1 cellular context compared by ENCODE assay signal in the genomic region with DNA sequence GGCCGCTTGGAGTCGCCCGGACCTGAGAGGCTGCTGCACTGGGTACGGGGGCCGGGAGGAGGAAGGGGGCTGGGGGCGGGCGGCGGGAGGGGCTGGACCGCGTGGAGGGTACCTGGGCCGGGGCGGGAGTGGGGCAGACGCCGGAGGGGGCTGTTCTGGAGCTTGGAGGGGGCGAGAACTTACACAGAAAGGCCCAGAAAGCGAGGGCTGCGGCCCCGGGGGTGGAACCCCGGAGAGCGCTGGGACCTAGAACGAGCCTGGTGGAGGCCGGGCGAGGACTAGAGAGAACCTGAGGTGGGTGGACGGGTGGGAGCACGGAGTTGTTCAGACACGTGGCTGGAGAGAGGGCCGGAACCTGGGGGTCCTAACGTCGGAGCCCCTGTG.
TF ChIP-seq lines count a peak whose summit lies in the region.

No MANE protein-coding gene starts in this region.

TF ChIP-seq in H1, 55 proteins besides CTCF, POLR2A, EP300 and RAD21:
- no peak for TF ChIP-seq EZH2 (IDR thresholded peaks at IDR 0.05; ENCODE audit: low read depth, low read length, severe bottlenecking)
- TF ChIP-seq BRCA1 (IDR thresholded peaks at IDR 0.05; ENCODE audit: low read depth, low read length): no peak
- TF ChIP-seq, protein P1, sequence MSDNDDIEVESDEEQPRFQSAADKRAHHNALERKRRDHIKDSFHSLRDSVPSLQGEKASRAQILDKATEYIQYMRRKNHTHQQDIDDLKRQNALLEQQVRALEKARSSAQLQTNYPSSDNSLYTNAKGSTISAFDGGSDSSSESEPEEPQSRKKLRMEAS (IDR thresholded peaks at IDR 0.05): 0 out of 2 replicates have a peak, but pooled peaks have one; percentile 30
- no peak for TF ChIP-seq SP4 (IDR thresholded peaks at IDR 0.05; ENCODE audit: low read length)
- TF ChIP-seq PHF8 (conservative IDR thresholded peaks at IDR 0.05; ENCODE audit: low read depth, low read length): 0 out of 2 replicates have a peak, but pooled peaks have one; percentile 18
- no peak for TF ChIP-seq SIRT6 (IDR thresholded peaks at IDR 0.05; ENCODE audit: low read length)
